Comparison of ENCODE assay signal across 11 cellular contexts in genomic region chr9:79577969-79578723, GRCh38. TPM values are rescaled to one million over a fixed set of nuclear protein-coding genes. Genes with fewer than 3 reads are reported as not detected.
DNase-seq lines count a peak whose midpoint lies in the region; ATAC-seq lines count a peak whose summit lies in the region.
"Had no signal": no experiment of that assay in that cellular context is flagged by ENCODE, and none has a peak within 500 bp of the region (broad histone marks: within the 10 kb centered on the region; RNA-seq: fewer than 3 reads in every experiment).

No MANE protein-coding gene starts in this region.

- H3K4me1 Mint-ChIP-seq in activated T-cell treated with anti-CD3 and anti-CD28 coated beads, Interleukin-2, amount 50 U/mL, for 72 hours (ENCODE audit: low read depth), result peaks cover 77% of the 10 kb centered on the region
- H3K4me1 Mint-ChIP-seq in activated T-helper 17 cell treated with anti-CD3 and anti-CD28 coated beads, Interleukin-2, amount 50 U/mL, for 72 hours, result peaks cover 51% of the 10 kb centered on the region
- peaks cover 86 to 96% of the 10 kb centered on the region in 2 donors for H3K4me1 Mint-ChIP-seq in immature natural killer cell

- peaks cover 2 to 9% of the 10 kb centered on the region in 2 donors for H3K36me3 Mint-ChIP-seq in activated T-cell treated with anti-CD3 and anti-CD28 coated beads, Interleukin-2, amount 50 U/mL, for 72 hours (ENCODE audit: insufficient read depth in 2 of 2)
- H3K36me3 Mint-ChIP-seq in activated T-helper 17 cell treated with anti-CD3 and anti-CD28 coated beads, Interleukin-2, amount 50 U/mL, for 72 hours (ENCODE audit: low read depth), result peaks cover 23% of the 10 kb centered on the region
- H3K36me3 Mint-ChIP-seq in immature natural killer cell, result peaks cover 0 to 15% (median 7%) of the 10 kb centered on the region in 3 donors

- peaks cover 2% of the 10 kb centered on the region for H3K36me3 ChIP-seq in urinary bladder (ENCODE audit: insufficient read depth)
- H3K36me3 ChIP-seq: sigmoid colon had no signal

- H3K27me3 Mint-ChIP-seq in activated T-cell treated with anti-CD3 and anti-CD28 coated beads, Interleukin-2, amount 50 U/mL, for 72 hours (ENCODE audit: low read depth), result no peaks in the 10 kb centered on the region
- H3K27me3 Mint-ChIP-seq in activated T-helper 17 cell treated with anti-CD3 and anti-CD28 coated beads, Interleukin-2, amount 50 U/mL, for 72 hours, result no peaks in the 10 kb centered on the region
- H3K27me3 Mint-ChIP-seq in immature natural killer cell (ENCODE audit: low read depth in 3 of 3), result peaks cover 10 to 13% (median 11%) of the 10 kb centered on the region in 3 donors

- 63% methylated on average over 8 of the region's 8 CpGs for WGBS in urinary bladder

- peak overlapping the region in 1 of 2 donors; percentile 3 for H3K4me3 Mint-ChIP-seq in activated T-cell treated with anti-CD3 and anti-CD28 coated beads, Interleukin-2, amount 50 U/mL, for 72 hours
- H3K4me3 Mint-ChIP-seq in activated T-helper 17 cell treated with anti-CD3 and anti-CD28 coated beads, Interleukin-2, amount 50 U/mL, for 72 hours, result peak overlapping the region; percentile 2
- peak overlapping the region in 1 of 5 donors; percentile 18 for H3K4me3 Mint-ChIP-seq in immature natural killer cell
- H3K4me3 Mint-ChIP-seq: activated naive CD4-positive, alpha-beta T cell treated with anti-CD3 and anti-CD28 coated beads for 36 hours; WTC11 had no signal

- no peaks in the 10 kb centered on the region for H3K9me3 Mint-ChIP-seq in activated T-cell treated with anti-CD3 and anti-CD28 coated beads, Interleukin-2, amount 50 U/mL, for 72 hours
- no peaks in the 10 kb centered on the region for H3K9me3 Mint-ChIP-seq in activated T-helper 17 cell treated with anti-CD3 and anti-CD28 coated beads, Interleukin-2, amount 50 U/mL, for 72 hours
- H3K9me3 Mint-ChIP-seq in immature natural killer cell, result peaks cover 0 to 3% (median 0%) of the 10 kb centered on the region in 6 donors
- H3K9me3 Mint-ChIP-seq: activated naive CD4-positive, alpha-beta T cell treated with anti-CD3 and anti-CD28 coated beads for 36 hours; WTC11 had no signal

- H3K4me1 ChIP-seq in urinary bladder (ENCODE audit: insufficient read depth), result no peaks in the 10 kb centered on the region

- peak overlapping the region; percentile 43 for H3K27ac Mint-ChIP-seq in activated T-cell treated with anti-CD3 and anti-CD28 coated beads, Interleukin-2, amount 50 U/mL, for 72 hours
- H3K27ac Mint-ChIP-seq in activated T-helper 17 cell treated with anti-CD3 and anti-CD28 coated beads, Interleukin-2, amount 50 U/mL, for 72 hours, result peak overlapping the region; percentile 1
- H3K27ac Mint-ChIP-seq in immature natural killer cell, result peak overlapping the region in 5 of 6 donors; percentile 2 to 67 (median 51)
- H3K27ac Mint-ChIP-seq: activated naive CD4-positive, alpha-beta T cell treated with anti-CD3 and anti-CD28 coated beads for 36 hours had no signal

- H3K4me3 ChIP-seq in urinary bladder (ENCODE audit: low read depth, low read length), result no peak overlapping the region
- H3K4me3 ChIP-seq: sigmoid colon had no signal

- H3K27ac ChIP-seq in urinary bladder (ENCODE audit: low read depth), result peak overlapping the region; percentile 50

- DNase-seq in activated T-cell treated with anti-CD3 and anti-CD28 coated beads, Interleukin-2, amount 50 U/mL, for 72 hours, result no peak
- no peak for DNase-seq in activated T-cell treated with anti-CD3 and anti-CD28 coated beads, Interleukin-2, amount 50 U/mL, for 1 hour
- no peak for DNase-seq in immature natural killer cell
- no peak for DNase-seq in germinal center (ENCODE audit: low spot score)
- DNase-seq in stimulated activated CD4-positive, alpha-beta T cell treated with anti-CD3 and anti-CD28 coated beads, Interleukin-2, amount 100 ng/mL, for 24 hours, result no peak
- no peak for DNase-seq in effector CD8-positive, alpha-beta T cell (lab: John Stamatoyannopoulos, UW)
- DNase-seq: activated naive CD4-positive, alpha-beta T cell treated with anti-CD3 and anti-CD28 coated beads for 36 hours; sigmoid colon had no signal

- ATAC-seq in activated T-cell treated with anti-CD3 and anti-CD28 coated beads, Interleukin-2, amount 50 U/mL, for 72 hours (replicated peaks in 1 of 2), result no peak
- no peak for ATAC-seq in activated T-helper 17 cell treated with anti-CD3 and anti-CD28 coated beads, Interleukin-2, amount 50 U/mL, for 72 hours (replicated peaks)
- ATAC-seq: WTC11 had no signal

RNA-seq across cellular contexts. Expression of gene TLE4, which starts 6.4 kb away (rescaled TPM):
- total RNA-seq in activated T-cell treated with anti-CD3 and anti-CD28 coated beads, Interleukin-2, amount 50 U/mL, for 72 hours, result 10 to 100 TPM; 35.3 to 38.5 TPM
- 10 to 100 TPM; 17.4 to 19.3 TPM for total RNA-seq in activated T-helper 17 cell treated with anti-CD3 and anti-CD28 coated beads, Interleukin-2, amount 50 U/mL, for 72 hours
- polyA plus RNA-seq in immature natural killer cell, result 10 to 100 TPM; 38.0 to 41.4 (median 38.1) TPM
- total RNA-seq in urinary bladder, result 41.7 TPM
- polyA plus RNA-seq in urinary bladder, result 28.7 TPM

Comparison
In these comparisons a context has a peak if more than half of its experiments do, and no peak if none do; other contexts are left out.
1. H3K27ac Mint-ChIP-seq: peak in every context shown above with its lines; median percentile 51 in immature natural killer cell; 43 in activated T-cell treated with anti-CD3 and anti-CD28 coated beads, Interleukin-2, amount 50 U/mL, for 72 hours; 1 in activated T-helper 17 cell treated with anti-CD3 and anti-CD28 coated beads, Interleukin-2, amount 50 U/mL, for 72 hours.